In genomic region chr12:91064640-91065039, GRCh38 we compare ENCODE assay signal across 9 cellular contexts. TPM values are rescaled to one million over a fixed set of nuclear protein-coding genes. Genes with fewer than 3 reads are reported as not detected.
"Had no signal": no experiment of that assay in that cellular context is flagged by ENCODE, and none has a peak within 500 bp of the region (broad histone marks: within the 10 kb centered on the region; RNA-seq: fewer than 3 reads in every experiment).

No MANE protein-coding gene starts in this region.

- ATAC-seq: K562 had no signal

- H3K27ac ChIP-seq: HL-60, KMS-11 had no signal

- DNase-seq: KBM-7, KG1 had no signal

- H3K9ac ChIP-seq: KMS-11 had no signal

- FAIRE-seq: HTR-8/SVneo, K562 had no signal

- H3K4me2 ChIP-seq: KMS-11 had no signal

- H3K4me3 ChIP-seq: K562 had no signal

RNA-seq across cellular contexts. Expression of gene KERA, which starts 6.8 kb away (rescaled TPM):
- total RNA-seq: HT-29, HT1080, K562 had no signal
- polyA plus RNA-seq: IgD-negative memory B cell, K562 had no signal

RNA-seq across cellular contexts. Expression of gene LUM, which starts 46.7 kb away (rescaled TPM):
- polyA plus RNA-seq: IgD-negative memory B cell, K562 had no signal

RNA-seq across cellular contexts. Expression of gene EPYC, which starts 59.9 kb away (rescaled TPM):
- total RNA-seq: HT-29, HT1080, K562 had no signal
- polyA plus RNA-seq: IgD-negative memory B cell, K562 had no signal
